22 cellular contexts compared by ENCODE assay signal in genomic region chr11:95585071-95585751, GRCh38.
DNase-seq lines count a peak whose midpoint lies in the region; ATAC-seq, FAIRE-seq and TF ChIP-seq lines count a peak whose summit lies in the region.
"Had no signal": no experiment of that assay in that cellular context is flagged by ENCODE, and none has a peak within 500 bp of the region (broad histone marks: within the 10 kb centered on the region; RNA-seq: fewer than 3 reads in every experiment).

No MANE protein-coding gene starts in this region.

- H3K9me3 Mint-ChIP-seq in stimulated activated naive CD8-positive, alpha-beta T cell treated with anti-CD3 and anti-CD28 coated beads, Interleukin-15, Interleukin-2, amounts not matched to agents 100 ng/mL and 50 ng/mL, for 24 hours = peaks cover 5% of the 10 kb centered on the region
- peaks cover 6 to 16% of the 10 kb centered on the region in 2 donors for H3K9me3 Mint-ChIP-seq in stimulated activated naive CD8-positive, alpha-beta T cell treated with anti-CD3 and anti-CD28 coated beads, Interleukin-15, amount 100 ng/mL, for 72 hours
- H3K9me3 Mint-ChIP-seq in astrocyte (ENCODE audit: unreplicated experiment) = no peaks in the 10 kb centered on the region

- CTCF ChIA-PET in A673 (lab: Charles Lee) (no interaction called here), HEK293T (lab: Yijun Ruan, JAX) (interaction anchor here (0.6 kb wide), 1 partner anchor 23 kb away, joined by 4 read pairs; no protein-coding TSS in a partner anchor)

- BruUV-seq in A673 (replicated peaks; lab: Mats Ljungman, UMichigan) = no TSS peak

- H3K4me1 Mint-ChIP-seq in stimulated activated naive CD8-positive, alpha-beta T cell treated with anti-CD3 and anti-CD28 coated beads, Interleukin-15, Interleukin-2, amounts not matched to agents 100 ng/mL and 50 ng/mL, for 24 hours (ENCODE audit: low read depth) = peaks cover 19% of the 10 kb centered on the region
- H3K4me1 Mint-ChIP-seq in stimulated activated naive CD8-positive, alpha-beta T cell treated with anti-CD3 and anti-CD28 coated beads, Interleukin-15, amount 100 ng/mL, for 72 hours = peaks cover 26% of the 10 kb centered on the region
- H3K4me1 Mint-ChIP-seq in astrocyte (ENCODE audit: low read depth, unreplicated experiment) = peaks cover 15% of the 10 kb centered on the region

- no peaks in the 10 kb centered on the region for H3K36me3 ChIP-seq in astrocyte (ENCODE audit: insufficient read depth, low read length)
- no peaks in the 10 kb centered on the region for H3K36me3 ChIP-seq in A673 (ENCODE audit: insufficient read depth, low read length, poor library complexity, severe bottlenecking)
- H3K36me3 ChIP-seq: thoracic aorta had no signal

- intact Hi-C loops in A673 (cut with micrococcal nuclease; ENCODE audit: unreplicated experiment) = no loop called here

- H3K27me3 ChIP-seq in astrocyte (ENCODE audit: insufficient read depth, low read length) (no peaks in the 10 kb centered on the region), foreskin keratinocyte (no peaks in the 10 kb centered on the region), A673 (replicated peaks; ENCODE audit: insufficient read depth, low read depth, low read length, poor library complexity) (no peaks in the 10 kb centered on the region)

- no peaks in the 10 kb centered on the region for H3K27me3 Mint-ChIP-seq in stimulated activated naive CD8-positive, alpha-beta T cell treated with anti-CD3 and anti-CD28 coated beads, Interleukin-15, Interleukin-2, amounts not matched to agents 100 ng/mL and 50 ng/mL, for 24 hours
- no peaks in the 10 kb centered on the region for H3K27me3 Mint-ChIP-seq in stimulated activated naive CD8-positive, alpha-beta T cell treated with anti-CD3 and anti-CD28 coated beads, Interleukin-15, amount 100 ng/mL, for 72 hours
- no peaks in the 10 kb centered on the region for H3K27me3 Mint-ChIP-seq in astrocyte (ENCODE audit: low read depth, unreplicated experiment)
- H3K27me3 Mint-ChIP-seq: activated naive CD8-positive, alpha-beta T cell treated with anti-CD3 and anti-CD28 coated beads, Interleukin-2, amount 10 ng/mL, durations not matched to agents 7 days and 5 days had no signal

- no peak for DNase-seq in stimulated activated naive CD8-positive, alpha-beta T cell treated with anti-CD3 and anti-CD28 coated beads, Interleukin-15, amount 100 ng/mL, for 72 hours
- peak; percentile 78 for DNase-seq in astrocyte (ENCODE audit: low read depth)
- DNase-seq in foreskin keratinocyte = peak; percentile 56 to 76
- DNase-seq in A673 (ENCODE audit: low spot score) = no peak
- DNase-seq in HEK293T (ENCODE audit: extremely low spot score) = no peak
- DNase-seq: activated CD8-positive, alpha-beta T cell treated with anti-CD3 and anti-CD28 coated beads, Interleukin-2, amount 10 ng/mL, durations not matched to agents 7 days and 5 days; activated naive CD8-positive, alpha-beta T cell treated with anti-CD3 and anti-CD28 coated beads, Interleukin-2, amount 10 ng/mL, durations not matched to agents 7 days and 5 days; activated T-cell treated with anti-CD3 and anti-CD28 coated beads, Interleukin-2, amount 50 U/mL, for 4 hours; effector CD8-positive, alpha-beta T cell; left colon; midbrain; NCI-H1048; NCI-H2107; nephron progenitor cell; psoas muscle; SHP77 treated with DMSO at 0.1 percent for 48 hours had no signal

- H3K4me1 ChIP-seq in astrocyte (ENCODE audit: insufficient read depth, low read length) = peaks cover 13% of the 10 kb centered on the region
- H3K4me1 ChIP-seq in foreskin keratinocyte = peaks cover 19% of the 10 kb centered on the region
- H3K4me1 ChIP-seq in A673 (ENCODE audit: insufficient read depth, low read length, poor library complexity, severe bottlenecking) = no peaks in the 10 kb centered on the region
- H3K4me1 ChIP-seq: psoas muscle had no signal

- H3K36me3 Mint-ChIP-seq in stimulated activated naive CD8-positive, alpha-beta T cell treated with anti-CD3 and anti-CD28 coated beads, Interleukin-15, Interleukin-2, amounts not matched to agents 100 ng/mL and 50 ng/mL, for 24 hours (ENCODE audit: low read depth) = no peaks in the 10 kb centered on the region
- H3K36me3 Mint-ChIP-seq in astrocyte (ENCODE audit: low read depth, unreplicated experiment) = no peaks in the 10 kb centered on the region

- no peaks in the 10 kb centered on the region for H3K79me2 ChIP-seq in astrocyte (ENCODE audit: insufficient read depth, low read length)

- peak overlapping the region; percentile 42 for H3K27ac Mint-ChIP-seq in stimulated activated naive CD8-positive, alpha-beta T cell treated with anti-CD3 and anti-CD28 coated beads, Interleukin-15, Interleukin-2, amounts not matched to agents 100 ng/mL and 50 ng/mL, for 24 hours
- H3K27ac Mint-ChIP-seq in stimulated activated naive CD8-positive, alpha-beta T cell treated with anti-CD3 and anti-CD28 coated beads, Interleukin-15, amount 100 ng/mL, for 72 hours = no peak overlapping the region
- peak overlapping the region; percentile 79 for H3K27ac Mint-ChIP-seq in astrocyte (ENCODE audit: unreplicated experiment)
- H3K27ac Mint-ChIP-seq: activated CD8-positive, alpha-beta T cell treated with anti-CD3 and anti-CD28 coated beads, Interleukin-2, amount 10 ng/mL, durations not matched to agents 7 days and 5 days; activated naive CD8-positive, alpha-beta T cell treated with anti-CD3 and anti-CD28 coated beads, Interleukin-2, amount 10 ng/mL, durations not matched to agents 7 days and 5 days; nephron progenitor cell; T-helper 1 cell treated with Interleukin-12 subunit alpha and Interleukin-12 subunit beta and Interleukin-4 antibody, amounts not matched to agents 30 μg/mL and 1 μg/mL, for 36 hours had no signal

- peak; percentile 26 for FAIRE-seq in astrocyte (lab: Jason Lieb, UNC)
- FAIRE-seq: A204.1 had no signal

- H3K4me3 ChIP-seq in astrocyte (ENCODE audit: insufficient read depth, low read depth, low read length) (no peak overlapping the region), A673 (ENCODE audit: low read depth, low read length, poor library complexity, severe bottlenecking) (no peak overlapping the region)
- H3K4me3 ChIP-seq: psoas muscle, thoracic aorta had no signal

- no peak overlapping the region for H2AFZ ChIP-seq in astrocyte (ENCODE audit: low read depth, low read length)

- H3K4me2 ChIP-seq in astrocyte (ENCODE audit: low read length) = peak overlapping the region; percentile 61

- H3K27ac ChIP-seq in astrocyte (ENCODE audit: low read depth, low read length) (peak overlapping the region; percentile 64), foreskin keratinocyte (no peak overlapping the region), A673 (ENCODE audit: low read depth, low read length, poor library complexity, severe bottlenecking) (no peak overlapping the region)
- H3K27ac ChIP-seq: psoas muscle, thoracic aorta had no signal

- no peaks in the 10 kb centered on the region for H3K9me3 ChIP-seq in astrocyte (ENCODE audit: insufficient read depth, low read depth, low read length)
- H3K9me3 ChIP-seq in A673 (ENCODE audit: low read depth, low read length, poor library complexity, severe bottlenecking) = no peaks in the 10 kb centered on the region
- H3K9me3 ChIP-seq: psoas muscle, thoracic aorta had no signal

- no peak overlapping the region for H3K4me3 Mint-ChIP-seq in stimulated activated naive CD8-positive, alpha-beta T cell treated with anti-CD3 and anti-CD28 coated beads, Interleukin-15, Interleukin-2, amounts not matched to agents 100 ng/mL and 50 ng/mL, for 24 hours
- no peak overlapping the region for H3K4me3 Mint-ChIP-seq in stimulated activated naive CD8-positive, alpha-beta T cell treated with anti-CD3 and anti-CD28 coated beads, Interleukin-15, amount 100 ng/mL, for 72 hours
- H3K4me3 Mint-ChIP-seq in astrocyte (ENCODE audit: unreplicated experiment) = no peak overlapping the region
- H3K4me3 Mint-ChIP-seq: activated CD8-positive, alpha-beta T cell treated with anti-CD3 and anti-CD28 coated beads, Interleukin-2, amount 10 ng/mL, durations not matched to agents 7 days and 5 days; activated naive CD8-positive, alpha-beta T cell treated with anti-CD3 and anti-CD28 coated beads, Interleukin-2, amount 10 ng/mL, durations not matched to agents 7 days and 5 days; activated T-cell treated with anti-CD3 and anti-CD28 coated beads, Interleukin-2, amount 50 U/mL, for 4 hours; nephron progenitor cell; T-helper 1 cell treated with Interleukin-12 subunit alpha and Interleukin-12 subunit beta and Interleukin-4 antibody, amounts not matched to agents 30 μg/mL and 1 μg/mL, for 36 hours had no signal

- ATAC-seq in stimulated activated naive CD8-positive, alpha-beta T cell treated with anti-CD3 and anti-CD28 coated beads, Interleukin-15, amount 100 ng/mL, for 72 hours = no peak
- peak; percentile 94 for ATAC-seq in foreskin keratinocyte
- no peak for ATAC-seq in HG03520 (IDR thresholded peaks at IDR 0.05; ENCODE audit: unreplicated experiment)
- ATAC-seq in HG03135 (IDR thresholded peaks at IDR 0.05; ENCODE audit: unreplicated experiment) = no peak
- ATAC-seq: activated CD8-positive, alpha-beta T cell treated with anti-CD3 and anti-CD28 coated beads, Interleukin-2, amount 10 ng/mL, durations not matched to agents 7 days and 5 days; activated T-cell treated with anti-CD3 and anti-CD28 coated beads, Interleukin-2, amount 50 U/mL, for 4 hours; left colon; psoas muscle had no signal

- no peak overlapping the region for H3K9ac ChIP-seq in astrocyte (ENCODE audit: low read length)

- POLR2A ChIA-PET in A673 (lab: Charles Lee; ENCODE audit: low non-redundant PET) = no interaction called here
- POLR2A ChIA-PET in HEK293T (lab: Yijun Ruan, JAX) = no interaction called here

- TF ChIP-seq CTCF in astrocyte (IDR thresholded peaks at IDR 0.05; ENCODE audit: insufficient read depth, low read depth, low read length) (no peak), foreskin keratinocyte (conservative IDR thresholded peaks at IDR 0.05) (no peak), A673 (conservative IDR thresholded peaks at IDR 0.05; ENCODE audit: low read depth, low read length) (no peak)

- H4K20me1 ChIP-seq in astrocyte (ENCODE audit: insufficient read depth, low read length) = no peaks in the 10 kb centered on the region

TF ChIP-seq in HEK293T, 16 proteins besides CTCF, POLR2A, EP300 and RAD21 (continues in another document):
- TF ChIP-seq HDGF (IDR thresholded peaks at IDR 0.05; ENCODE audit: borderline replicate concordance) = no peak
- no peak for TF ChIP-seq CTBP1 (IDR thresholded peaks at IDR 0.05; ENCODE audit: borderline replicate concordance)
- no peak for TF ChIP-seq ZNF384 (IDR thresholded peaks at IDR 0.05)
- TF ChIP-seq L3MBTL2 (conservative IDR thresholded peaks at IDR 0.05) = no peak
- no peak for TF ChIP-seq LEF1 (IDR thresholded peaks at IDR 0.05; ENCODE audit: borderline replicate concordance)
- no peak for TF ChIP-seq SUZ12 (IDR thresholded peaks at IDR 0.05)
- TF ChIP-seq TARDBP (IDR thresholded peaks at IDR 0.05) = no peak
- TF ChIP-seq FOXK2 (IDR thresholded peaks at IDR 0.05) = no peak

Comparison
In these comparisons a context has a peak if more than half of its experiments do, and no peak if none do; other contexts are left out.
1. H3K27ac Mint-ChIP-seq: peak in stimulated activated naive CD8-positive, alpha-beta T cell treated with anti-CD3 and anti-CD28 coated beads, Interleukin-15, Interleukin-2, amounts not matched to agents 100 ng/mL and 50 ng/mL, for 24 hours (single experiment) and astrocyte (single experiment); none in stimulated activated naive CD8-positive, alpha-beta T cell treated with anti-CD3 and anti-CD28 coated beads, Interleukin-15, amount 100 ng/mL, for 72 hours (0 of 2).
2. DNase-seq: peak in astrocyte (single experiment) and foreskin keratinocyte (2 of 2); none in stimulated activated naive CD8-positive, alpha-beta T cell treated with anti-CD3 and anti-CD28 coated beads, Interleukin-15, amount 100 ng/mL, for 72 hours (0 of 2), A673 (single experiment) and HEK293T (single experiment).